1 cellular context compared by ENCODE assay signal in the genomic region with DNA sequence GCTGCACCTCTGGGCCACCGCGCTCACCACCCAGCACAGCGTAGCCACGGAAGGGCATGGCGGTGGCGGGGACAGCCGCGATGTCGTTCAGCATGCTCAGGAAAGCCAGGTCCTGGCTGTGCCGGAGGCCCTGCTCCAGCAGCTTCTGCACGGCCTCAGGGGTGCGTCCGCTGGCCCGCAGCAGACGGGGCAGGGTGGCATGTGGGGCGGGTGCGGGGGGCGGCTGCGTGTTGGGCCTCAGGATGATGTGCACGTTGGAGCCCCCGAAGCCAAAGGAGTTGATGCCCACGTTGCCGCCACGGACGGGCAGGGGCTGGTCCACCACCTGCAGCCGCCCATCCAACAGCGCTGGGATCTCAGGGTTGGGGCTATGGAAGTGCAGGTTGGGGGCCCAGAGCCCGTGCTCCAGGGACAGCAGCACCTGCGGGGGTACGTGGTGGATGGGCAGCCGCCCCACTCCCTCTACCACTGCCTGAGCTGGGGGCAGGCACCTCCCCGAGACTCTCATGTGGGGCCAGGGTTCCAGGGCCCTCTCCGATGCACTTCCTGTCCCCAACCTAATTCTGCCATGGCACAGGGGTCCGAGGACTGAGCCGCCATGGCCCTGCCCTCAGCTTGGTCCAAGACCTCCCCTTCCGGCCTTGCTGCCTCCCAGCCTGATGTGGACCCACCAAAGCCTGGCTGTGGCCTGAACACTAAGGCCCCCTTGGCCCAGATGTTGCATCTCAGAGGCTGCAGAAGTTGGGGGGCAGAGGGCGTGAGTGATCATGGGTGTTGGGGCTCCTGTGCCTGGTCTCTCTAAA.
TF ChIP-seq lines count a peak whose summit lies in the region.

No MANE protein-coding gene starts in this region.

TF ChIP-seq in HCT116, 20 proteins besides CTCF, POLR2A, EP300 and RAD21:
- TF ChIP-seq, protein P1, sequence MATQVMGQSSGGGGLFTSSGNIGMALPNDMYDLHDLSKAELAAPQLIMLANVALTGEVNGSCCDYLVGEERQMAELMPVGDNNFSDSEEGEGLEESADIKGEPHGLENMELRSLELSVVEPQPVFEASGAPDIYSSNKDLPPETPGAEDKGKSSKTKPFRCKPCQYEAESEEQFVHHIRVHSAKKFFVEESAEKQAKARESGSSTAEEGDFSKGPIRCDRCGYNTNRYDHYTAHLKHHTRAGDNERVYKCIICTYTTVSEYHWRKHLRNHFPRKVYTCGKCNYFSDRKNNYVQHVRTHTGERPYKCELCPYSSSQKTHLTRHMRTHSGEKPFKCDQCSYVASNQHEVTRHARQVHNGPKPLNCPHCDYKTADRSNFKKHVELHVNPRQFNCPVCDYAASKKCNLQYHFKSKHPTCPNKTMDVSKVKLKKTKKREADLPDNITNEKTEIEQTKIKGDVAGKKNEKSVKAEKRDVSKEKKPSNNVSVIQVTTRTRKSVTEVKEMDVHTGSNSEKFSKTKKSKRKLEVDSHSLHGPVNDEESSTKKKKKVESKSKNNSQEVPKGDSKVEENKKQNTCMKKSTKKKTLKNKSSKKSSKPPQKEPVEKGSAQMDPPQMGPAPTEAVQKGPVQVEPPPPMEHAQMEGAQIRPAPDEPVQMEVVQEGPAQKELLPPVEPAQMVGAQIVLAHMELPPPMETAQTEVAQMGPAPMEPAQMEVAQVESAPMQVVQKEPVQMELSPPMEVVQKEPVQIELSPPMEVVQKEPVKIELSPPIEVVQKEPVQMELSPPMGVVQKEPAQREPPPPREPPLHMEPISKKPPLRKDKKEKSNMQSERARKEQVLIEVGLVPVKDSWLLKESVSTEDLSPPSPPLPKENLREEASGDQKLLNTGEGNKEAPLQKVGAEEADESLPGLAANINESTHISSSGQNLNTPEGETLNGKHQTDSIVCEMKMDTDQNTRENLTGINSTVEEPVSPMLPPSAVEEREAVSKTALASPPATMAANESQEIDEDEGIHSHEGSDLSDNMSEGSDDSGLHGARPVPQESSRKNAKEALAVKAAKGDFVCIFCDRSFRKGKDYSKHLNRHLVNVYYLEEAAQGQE (IDR thresholded peaks at IDR 0.05; ENCODE audit: low read depth) = no peak
- TF ChIP-seq FOSL1 (IDR thresholded peaks at IDR 0.05; ENCODE audit: low read depth) (no peak), CBX3 (IDR thresholded peaks at IDR 0.05; ENCODE audit: low read depth) (no peak), POLR2AphosphoS5 (IDR thresholded peaks at IDR 0.05; ENCODE audit: low read depth, low read length) (no peak), TCF7L2 (IDR thresholded peaks at IDR 0.05; ENCODE audit: borderline replicate concordance, extremely low read depth, insufficient read depth, insufficient read length) (no peak), EGR1 (IDR thresholded peaks at IDR 0.05; ENCODE audit: low read depth) (no peak)
TF ChIP-seq in HCT116: peak in this region for 0.
